Comparison of ENCODE assay signal across 11 cellular contexts in the genomic region with DNA sequence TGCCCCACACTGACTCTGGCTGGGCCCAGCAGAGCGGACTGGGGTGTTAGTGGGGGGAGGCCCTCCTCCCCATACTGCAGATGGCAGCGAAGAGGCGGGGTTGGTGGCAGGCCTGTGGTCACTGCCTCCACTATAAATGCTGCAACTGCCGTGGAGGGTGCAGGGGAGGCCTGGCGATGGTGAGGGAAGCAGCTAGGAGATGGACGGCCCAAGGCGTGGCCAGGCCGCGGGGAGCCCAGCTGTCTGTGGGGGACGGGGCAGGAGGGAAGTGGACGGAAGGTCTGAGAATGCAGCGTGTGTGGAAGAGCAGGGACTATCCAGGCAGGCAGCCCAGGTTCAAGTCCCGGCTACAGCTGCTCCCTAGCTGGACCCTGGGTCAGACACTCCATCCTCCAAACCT.
"Had no signal": no experiment of that assay in that cellular context is flagged by ENCODE, and none has a peak within 500 bp of the region (broad histone marks: within the 10 kb centered on the region; RNA-seq: fewer than 3 reads in every experiment).

No MANE protein-coding gene starts in this region.

- H3K9me3 ChIP-seq: gastrocnemius medialis, left lung, right atrium auricular region, thyroid gland had no signal

- H3K27ac Mint-ChIP-seq: activated naive CD4-positive, alpha-beta T cell treated with anti-CD3 and anti-CD28 coated beads, Interleukin-2, amount 50 U/mL, for 24 hours had no signal

- H3K36me3 ChIP-seq: gastrocnemius medialis had no signal

- H3K27ac ChIP-seq: coronary artery, gastrocnemius medialis, left lung, right atrium auricular region, thyroid gland had no signal

- H3K9me3 Mint-ChIP-seq: activated naive CD4-positive, alpha-beta T cell treated with anti-CD3 and anti-CD28 coated beads, Interleukin-2, amount 50 U/mL, for 24 hours had no signal

- ATAC-seq: gastrocnemius medialis, left lung had no signal

- H3K27me3 Mint-ChIP-seq: activated naive CD4-positive, alpha-beta T cell treated with anti-CD3 and anti-CD28 coated beads, Interleukin-2, amount 50 U/mL, for 24 hours had no signal

- H3K4me1 ChIP-seq: left lung, thyroid gland had no signal

- H3K4me3 Mint-ChIP-seq: activated naive CD4-positive, alpha-beta T cell treated with anti-CD3 and anti-CD28 coated beads, Interleukin-2, amount 50 U/mL, for 24 hours had no signal

- DNase-seq: activated CD4-positive, alpha-beta T cell treated with anti-CD3 and anti-CD28 coated beads, Interleukin-2, amount 50 U/mL, for 1 hour; effector CD8-positive, alpha-beta T cell; gastrocnemius medialis; left lung; mesendoderm; small intestine; T-helper 9 cell; thyroid gland had no signal

- H3K4me3 ChIP-seq: coronary artery, gastrocnemius medialis, left lung, right atrium auricular region, thyroid gland had no signal

- H3K4me1 Mint-ChIP-seq: activated naive CD4-positive, alpha-beta T cell treated with anti-CD3 and anti-CD28 coated beads, Interleukin-2, amount 50 U/mL, for 24 hours had no signal

- H3K27me3 ChIP-seq: gastrocnemius medialis, left lung, right atrium auricular region, thyroid gland had no signal
